ENCODE assay signal across 32 cellular contexts in genomic region chr6:79184086-79184485, GRCh38.
"Had no signal": no experiment of that assay in that cellular context is flagged by ENCODE, and none has a peak within 500 bp of the region (broad histone marks: within the 10 kb centered on the region; RNA-seq: fewer than 3 reads in every experiment).

No MANE protein-coding gene starts in this region.

- H3K4me3 ChIP-seq: adrenal gland, ascending aorta, body of pancreas, breast epithelium, cardiac muscle cell had no signal

- H3K27me3 ChIP-seq: adrenal gland, ascending aorta, body of pancreas, brain microvascular endothelial cell, breast epithelium, cardiac muscle cell had no signal

- H3K9me3 ChIP-seq: adrenal gland, ascending aorta, body of pancreas, breast epithelium had no signal

- DNase-seq: activated effector memory CD4-positive, alpha-beta T cell treated with anti-CD3 and anti-CD28 coated beads, Interleukin-2, amount 50 U/mL, for 16 hours; activated effector memory CD4-positive, alpha-beta T cell treated with Interleukin-2 at 50 U/mL for 16 hours; activated gamma-delta T cell; activated gamma-delta T cell treated with Interleukin-2 at 50 U/mL for 16 hours; activated naive CD4-positive, alpha-beta T cell; activated naive CD4-positive, alpha-beta T cell treated with anti-CD3 and anti-CD28 coated beads for 36 hours; activated naive CD4-positive, alpha-beta T cell treated with anti-CD3 and anti-CD28 coated beads, Interleukin-2, amount 10 ng/mL, durations not matched to agents 7 days and 5 days; activated naive CD4-positive, alpha-beta T cell treated with anti-CD3 and anti-CD28 coated beads, Interleukin-2, amount 50 U/mL, for 16 hours; activated naive CD4-positive, alpha-beta T cell treated with Interleukin-2 at 50 U/mL for 16 hours; activated naive CD8-positive, alpha-beta T cell treated with anti-CD3 and anti-CD28 coated beads for 36 hours; activated naive CD8-positive, alpha-beta T cell treated with anti-CD3 and anti-CD28 coated beads, Interleukin-2, amount 10 ng/mL, durations not matched to agents 7 days and 5 days; activated naive CD8-positive, alpha-beta T cell treated with anti-CD3 and anti-CD28 coated beads, Interleukin-2, amount 50 U/mL, for 24 hours; activated T-cell treated with anti-CD3 and anti-CD28 coated beads, Interleukin-2, amount 50 U/mL, for 1 hour; activated T-cell treated with anti-CD3 and anti-CD28 coated beads, Interleukin-2, amount 50 U/mL, for 24 hours; activated T-cell treated with anti-CD3 and anti-CD28 coated beads, Interleukin-2, amount 50 U/mL, for 4 hours; activated T-cell treated with anti-CD3 and anti-CD28 coated beads, Interleukin-2, amount 50 U/mL, for 48 hours; activated T-cell treated with anti-CD3 and anti-CD28 coated beads, Interleukin-2, amount 50 U/mL, for 72 hours; adrenal gland; amniotic stem cell; amygdala; anterior cingulate cortex; aorta; body of pancreas; brain microvascular endothelial cell; caudate nucleus; central memory CD4-positive, alpha-beta T cell; cerebellar nuclear complex had no signal

- H3K36me3 ChIP-seq: adrenal gland, ascending aorta, brain microvascular endothelial cell, breast epithelium, cardiac muscle cell had no signal

- H3K4me1 ChIP-seq: adrenal gland, ascending aorta, breast epithelium had no signal

- ATAC-seq: activated naive CD4-positive, alpha-beta T cell treated with anti-CD3 and anti-CD28 coated beads, Interleukin-2, amount 50 U/mL, for 72 hours; activated naive CD8-positive, alpha-beta T cell treated with anti-CD3 and anti-CD28 coated beads, Interleukin-2, amount 50 U/mL, for 24 hours; activated T-cell treated with anti-CD3 and anti-CD28 coated beads, Interleukin-2, amount 50 U/mL, for 4 hours; activated T-cell treated with anti-CD3 and anti-CD28 coated beads, Interleukin-2, amount 50 U/mL, for 72 hours; activated T-helper 17 cell treated with anti-CD3 and anti-CD28 coated beads, Interleukin-2, amount 50 U/mL, for 72 hours; body of pancreas had no signal

- H3K27ac ChIP-seq: adrenal gland, ascending aorta, body of pancreas, brain microvascular endothelial cell, breast epithelium, cardiac muscle cell had no signal
